22 cellular contexts compared by ENCODE assay signal in the genomic region with DNA sequence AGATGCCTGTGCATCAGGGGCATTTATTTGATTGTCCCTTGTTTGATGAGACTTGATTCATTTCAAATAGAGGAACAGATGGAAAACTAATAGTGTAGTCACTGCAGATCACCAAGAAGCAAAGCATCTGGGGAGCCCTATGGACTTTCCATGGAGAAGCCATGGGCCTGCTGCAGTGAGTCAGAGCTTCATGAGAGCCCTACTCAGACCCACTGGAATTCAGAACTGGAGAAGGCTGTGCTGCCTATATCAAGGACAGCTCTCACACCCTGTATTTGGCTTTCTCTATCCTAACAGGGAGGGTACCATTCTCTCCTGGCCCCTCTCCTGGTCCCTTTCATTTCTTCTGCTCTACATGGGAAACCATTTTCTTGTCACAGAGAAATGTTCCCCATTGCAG.
"Had no signal": no experiment of that assay in that cellular context is flagged by ENCODE, and none has a peak within 500 bp of the region (broad histone marks: within the 10 kb centered on the region; RNA-seq: fewer than 3 reads in every experiment).

No MANE protein-coding gene starts in this region.

- H3K4me1 ChIP-seq: adrenal gland, ascending aorta, esophagus muscularis mucosa, gastrocnemius medialis, spleen, transverse colon had no signal

- DNase-seq: activated CD4-positive, alpha-beta T cell treated with anti-CD3 and anti-CD28 coated beads for 48 hours; activated CD4-positive, alpha-beta T cell treated with anti-CD3 and anti-CD28 coated beads, Interleukin-2, amount 50 U/mL, for 48 hours; activated CD8-positive, alpha-beta memory T cell treated with anti-CD3 and anti-CD28 coated beads for 24 hours; activated effector memory CD4-positive, alpha-beta T cell treated with Interleukin-2 at 50 U/mL for 16 hours; activated naive CD4-positive, alpha-beta T cell treated with Interleukin-2 at 50 U/mL for 16 hours; adrenal gland; central memory CD4-positive, alpha-beta T cell; endodermal cell; gastrocnemius medialis; head of caudate nucleus; hippocampal formation; kidney; natural killer cell; posterior cingulate gyrus; right cardiac atrium; spleen; stimulated activated CD4-positive, alpha-beta T cell treated with anti-CD3 and anti-CD28 coated beads, Interleukin-2, amount 100 ng/mL, for 48 hours; stimulated activated naive CD4-positive, alpha-beta T cell treated with Interleukin-2 at 50 U/mL for 16 hours; transverse colon had no signal

- H3K36me3 ChIP-seq: adrenal gland, ascending aorta, esophagus muscularis mucosa, gastrocnemius medialis, spleen, transverse colon had no signal

- H3K27ac ChIP-seq: adrenal gland, ascending aorta, esophagus muscularis mucosa, gastrocnemius medialis, spleen, transverse colon, VCaP had no signal

- H3K27me3 ChIP-seq: adrenal gland, ascending aorta, esophagus muscularis mucosa, gastrocnemius medialis, spleen, transverse colon had no signal

- H3K9me3 ChIP-seq: adrenal gland, ascending aorta, esophagus muscularis mucosa, gastrocnemius medialis, transverse colon had no signal

- H3K4me3 ChIP-seq: adrenal gland, ascending aorta, esophagus muscularis mucosa, gastrocnemius medialis, spleen, transverse colon had no signal

- ATAC-seq: gastrocnemius medialis, natural killer cell, right cardiac atrium had no signal
